Comparison of ENCODE assay signal across 8 cellular contexts in the genomic region with DNA sequence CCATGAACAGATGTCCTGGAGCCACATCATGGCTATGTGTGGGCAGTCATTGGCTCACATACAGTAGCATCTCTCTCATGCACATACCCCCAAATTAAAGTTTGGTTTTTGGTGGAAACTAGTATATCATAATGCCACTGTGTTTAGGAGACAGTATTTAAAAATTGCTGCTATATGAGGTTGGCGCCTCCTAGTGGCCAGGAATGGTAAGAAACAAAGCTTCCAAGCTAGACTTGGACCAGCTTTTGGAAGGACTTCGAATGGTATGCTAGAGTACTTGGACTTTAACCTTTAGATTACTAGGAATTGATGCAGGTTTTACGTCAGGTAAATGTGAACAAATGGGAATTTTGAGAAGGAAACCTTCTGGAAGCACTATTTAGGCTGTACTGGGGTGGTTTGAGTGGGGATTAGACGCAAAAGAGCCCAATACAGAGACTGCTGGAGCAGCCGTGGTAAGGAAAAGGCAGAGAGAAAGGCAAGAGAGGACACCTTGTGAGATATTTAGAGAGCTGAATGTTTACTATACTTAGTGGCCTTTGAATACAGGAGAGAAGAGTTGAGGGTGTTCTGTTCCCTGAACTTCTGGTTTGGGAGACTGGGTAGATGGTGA.
DNase-seq lines count a peak whose midpoint lies in the region; TF ChIP-seq lines count a peak whose summit lies in the region.

No MANE protein-coding gene starts in this region.

- no peak overlapping the region for H3K27ac ChIP-seq in ACC112 (ENCODE audit: low read depth, low read length)

- H2AFZ ChIP-seq in ACC112 (ENCODE audit: low read length, unreplicated experiment): peak overlapping the region; percentile 23

- no peaks in the 10 kb centered on the region for H3K36me3 ChIP-seq in ACC112 (ENCODE audit: insufficient read depth, low read length)

- H3K79me2 ChIP-seq in ACC112 (ENCODE audit: control insufficient read depth, insufficient read depth, low read length, unreplicated experiment): no peaks in the 10 kb centered on the region

- peaks cover 37% of the 10 kb centered on the region for H3K27me3 ChIP-seq in ACC112 (ENCODE audit: insufficient read depth, low read length)

- peak; percentile 91 for TF ChIP-seq CTCF in HFF-Myc (IDR thresholded peaks at IDR 0.05; ENCODE audit: low read depth, low read length, missing control alignments)

- H3K4me3 ChIP-seq in ACC112 (ENCODE audit: low read depth, low read length): no peak overlapping the region
- H3K4me3 ChIP-seq in HFF-Myc (replicated peaks; ENCODE audit: low read depth, low read length): no peak overlapping the region

- peak; percentile 57 for DNase-seq in GM03348 (ENCODE audit: low spot score)
- DNase-seq in HFF-Myc (ENCODE audit: extremely low read depth, low read depth): peak; percentile 33
- peak; percentile 2 for DNase-seq in NCI-H82 treated with DMSO at 0.1 percent for 48 hours (lab: John Stamatoyannopoulos, UW; ENCODE audit: unreplicated experiment)
- DNase-seq in activated effector memory CD4-positive, alpha-beta T cell treated with anti-CD3 and anti-CD28 coated beads, Interleukin-2, amount 50 U/mL, for 16 hours: peak; percentile 80
- DNase-seq in iPS-NIHi11 (ENCODE audit: low spot score): peak; percentile 63
- DNase-seq in stimulated activated CD4-positive, alpha-beta T cell treated with anti-CD3 and anti-CD28 coated beads, TNF-alpha, amount 100 ng/mL, for 24 hours (ENCODE audit: low read depth in 3 of 3): peak in 2 of 3 experiments; percentile 17 to 35
- DNase-seq in NCI-H128 (lab: John Stamatoyannopoulos, UW; ENCODE audit: unreplicated experiment): no peak

- no peaks in the 10 kb centered on the region for H3K4me1 ChIP-seq in ACC112 (ENCODE audit: control insufficient read depth, insufficient read depth, low read length, unreplicated experiment)
